Comparison of ENCODE assay signal across 2 cellular contexts in genomic region chr20:49742948-49743347, GRCh38.
TF ChIP-seq lines count a peak whose summit lies in the region.

No MANE protein-coding gene starts in this region.

TF ChIP-seq in HEK293, 187 proteins besides CTCF, POLR2A, EP300 and RAD21 (continued from another document):
- no peak for TF ChIP-seq ZBTB49 (tag by site-specific recombination; IDR thresholded peaks at IDR 0.05; ENCODE audit: low read depth)
- TF ChIP-seq ZNF488 (tag by site-specific recombination; IDR thresholded peaks at IDR 0.05) = no peak
- TF ChIP-seq ZSCAN30 (tag by site-specific recombination; IDR thresholded peaks at IDR 0.05) = no peak
- no peak for TF ChIP-seq ZNF24 (tag by site-specific recombination; IDR thresholded peaks at IDR 0.05)
- no peak for TF ChIP-seq KLF1 (tag by site-specific recombination; IDR thresholded peaks at IDR 0.05)
- no peak for TF ChIP-seq ZBTB21 (tag by site-specific recombination; IDR thresholded peaks at IDR 0.05)
- TF ChIP-seq ZNF513 (tag by site-specific recombination; IDR thresholded peaks at IDR 0.05) = no peak
- no peak for TF ChIP-seq PATZ1 (tag by site-specific recombination; IDR thresholded peaks at IDR 0.05)
- no peak for TF ChIP-seq ZBTB26 (tag by site-specific recombination; optimal IDR thresholded peaks at IDR 0.05)
- TF ChIP-seq SCRT1 (tag by site-specific recombination; IDR thresholded peaks at IDR 0.05; ENCODE audit: borderline replicate concordance) = peak; percentile 65; the same call in 1 of the 2 replicates
- TF ChIP-seq ZNF623 (tag by site-specific recombination; IDR thresholded peaks at IDR 0.05) = no peak

TF ChIP-seq in K562, 482 proteins besides CTCF, POLR2A, EP300 and RAD21 (continued from another document):
- TF ChIP-seq RREB1 (CRISPR knock-in tag; IDR thresholded peaks at IDR 0.05) (no peak), CAMTA2 (CRISPR knock-in tag; conservative IDR thresholded peaks at IDR 0.05) (no peak), SIX5 (IDR thresholded peaks at IDR 0.05; ENCODE audit: borderline replicate concordance in 1 of 2, insufficient read depth in 1 of 2, low read depth in 1 of 2, low read length in 2 of 2) (no peak), TSC22D4 (tag; IDR thresholded peaks at IDR 0.05) (no peak), PHB2 (IDR thresholded peaks at IDR 0.05; ENCODE audit: low read depth) (no peak), IRF9 (tag; IDR thresholded peaks at IDR 0.05) (no peak), ZSCAN29 (IDR thresholded peaks at IDR 0.05) (no peak), ILK (tag; IDR thresholded peaks at IDR 0.05; ENCODE audit: borderline replicate concordance, low read depth) (no peak), TCFL5 (CRISPR knock-in tag; conservative IDR thresholded peaks at IDR 0.05) (no peak), HCFC1 (IDR thresholded peaks at IDR 0.05; ENCODE audit: low read depth, low read length) (no peak)
